1 cellular context compared by ENCODE assay signal in the genomic region with DNA sequence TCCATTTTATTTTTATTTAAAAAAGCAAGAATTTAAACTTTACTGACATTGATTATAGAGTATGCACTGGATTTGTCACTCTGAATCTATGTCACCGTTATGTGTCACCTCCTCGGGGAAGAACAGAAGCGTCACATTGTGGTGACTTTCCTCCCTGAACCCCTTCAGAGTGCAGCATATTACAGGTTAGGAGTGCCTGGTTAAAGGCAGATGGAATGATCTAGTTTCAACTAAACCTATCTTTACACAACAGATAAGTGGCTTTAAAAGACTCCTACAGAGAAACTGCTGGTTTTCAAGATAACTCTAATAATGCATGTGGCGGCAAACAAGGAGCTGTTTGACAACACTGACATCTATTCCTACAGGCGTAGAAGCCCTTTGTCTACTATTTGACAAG.
TF ChIP-seq lines count a peak whose summit lies in the region.

No MANE protein-coding gene starts in this region.

TF ChIP-seq in K562, 482 proteins besides CTCF, POLR2A, EP300 and RAD21 (continued from another document and continues in another):
- no peak for TF ChIP-seq ZNF407 (IDR thresholded peaks at IDR 0.05; ENCODE audit: low read depth)
- TF ChIP-seq DPF2 (IDR thresholded peaks at IDR 0.05) = peak; percentile 90
- TF ChIP-seq, protein P1, sequence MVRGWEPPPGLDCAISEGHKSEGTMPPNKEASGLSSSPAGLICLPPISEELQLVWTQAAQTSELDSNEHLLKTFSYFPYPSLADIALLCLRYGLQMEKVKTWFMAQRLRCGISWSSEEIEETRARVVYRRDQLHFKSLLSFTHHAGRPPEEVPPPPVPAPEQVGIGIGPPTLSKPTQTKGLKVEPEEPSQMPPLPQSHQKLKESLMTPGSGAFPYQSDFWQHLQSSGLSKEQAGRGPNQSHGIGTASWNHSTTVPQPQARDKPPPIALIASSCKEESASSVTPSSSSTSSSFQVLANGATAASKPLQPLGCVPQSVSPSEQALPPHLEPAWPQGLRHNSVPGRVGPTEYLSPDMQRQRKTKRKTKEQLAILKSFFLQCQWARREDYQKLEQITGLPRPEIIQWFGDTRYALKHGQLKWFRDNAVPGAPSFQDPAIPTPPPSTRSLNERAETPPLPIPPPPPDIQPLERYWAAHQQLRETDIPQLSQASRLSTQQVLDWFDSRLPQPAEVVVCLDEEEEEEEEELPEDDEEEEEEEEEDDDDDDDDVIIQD (CRISPR knock-in tag; IDR thresholded peaks at IDR 0.05) = no peak
- no peak for TF ChIP-seq PTBP1 (IDR thresholded peaks at IDR 0.05; ENCODE audit: low read depth, low read length)
- peak; percentile 69 for TF ChIP-seq L3MBTL2 (IDR thresholded peaks at IDR 0.05)
- TF ChIP-seq DACH1 (IDR thresholded peaks at IDR 0.05; ENCODE audit: partially characterized antibody) = peak; percentile 75
- no peak for TF ChIP-seq SIN3B (IDR thresholded peaks at IDR 0.05; ENCODE audit: low read depth)
- no peak for TF ChIP-seq ZNF398 (CRISPR knock-in tag; IDR thresholded peaks at IDR 0.05)
- TF ChIP-seq CEBPB (tag; IDR thresholded peaks at IDR 0.05) = no peak
- no peak for TF ChIP-seq HOXB6 (CRISPR knock-in tag; IDR thresholded peaks at IDR 0.05; ENCODE audit: borderline replicate concordance)
- TF ChIP-seq CEBPG (CRISPR knock-in tag; IDR thresholded peaks at IDR 0.05) = no peak
- TF ChIP-seq CEBPG (tag; conservative IDR thresholded peaks at IDR 0.05 in 1 of 2, IDR thresholded peaks at IDR 0.05 in 1 of 2) = 0 out of 4 replicates have a peak, but pooled peaks of 1 of the 2 experiments have one; percentile 9
- no peak for TF ChIP-seq ETV6 (IDR thresholded peaks at IDR 0.05; ENCODE audit: borderline replicate concordance in 1 of 2, low read depth in 2 of 2, low read length in 1 of 2)
- TF ChIP-seq ETV6 (CRISPR knock-in tag; IDR thresholded peaks at IDR 0.05; ENCODE audit: borderline replicate concordance) = no peak
- peak; percentile 38 for TF ChIP-seq ZFP36 (IDR thresholded peaks at IDR 0.05; ENCODE audit: low read depth, low read length, partially characterized antibody)
- no peak for TF ChIP-seq EHMT2 (IDR thresholded peaks at IDR 0.05)
- no peak for TF ChIP-seq BRD4 (IDR thresholded peaks at IDR 0.05)
- no peak for TF ChIP-seq ZNF184 (CRISPR knock-in tag; IDR thresholded peaks at IDR 0.05)
- no peak for TF ChIP-seq CBX5 (IDR thresholded peaks at IDR 0.05; ENCODE audit: borderline replicate concordance, low read depth)
- TF ChIP-seq, protein P2, sequence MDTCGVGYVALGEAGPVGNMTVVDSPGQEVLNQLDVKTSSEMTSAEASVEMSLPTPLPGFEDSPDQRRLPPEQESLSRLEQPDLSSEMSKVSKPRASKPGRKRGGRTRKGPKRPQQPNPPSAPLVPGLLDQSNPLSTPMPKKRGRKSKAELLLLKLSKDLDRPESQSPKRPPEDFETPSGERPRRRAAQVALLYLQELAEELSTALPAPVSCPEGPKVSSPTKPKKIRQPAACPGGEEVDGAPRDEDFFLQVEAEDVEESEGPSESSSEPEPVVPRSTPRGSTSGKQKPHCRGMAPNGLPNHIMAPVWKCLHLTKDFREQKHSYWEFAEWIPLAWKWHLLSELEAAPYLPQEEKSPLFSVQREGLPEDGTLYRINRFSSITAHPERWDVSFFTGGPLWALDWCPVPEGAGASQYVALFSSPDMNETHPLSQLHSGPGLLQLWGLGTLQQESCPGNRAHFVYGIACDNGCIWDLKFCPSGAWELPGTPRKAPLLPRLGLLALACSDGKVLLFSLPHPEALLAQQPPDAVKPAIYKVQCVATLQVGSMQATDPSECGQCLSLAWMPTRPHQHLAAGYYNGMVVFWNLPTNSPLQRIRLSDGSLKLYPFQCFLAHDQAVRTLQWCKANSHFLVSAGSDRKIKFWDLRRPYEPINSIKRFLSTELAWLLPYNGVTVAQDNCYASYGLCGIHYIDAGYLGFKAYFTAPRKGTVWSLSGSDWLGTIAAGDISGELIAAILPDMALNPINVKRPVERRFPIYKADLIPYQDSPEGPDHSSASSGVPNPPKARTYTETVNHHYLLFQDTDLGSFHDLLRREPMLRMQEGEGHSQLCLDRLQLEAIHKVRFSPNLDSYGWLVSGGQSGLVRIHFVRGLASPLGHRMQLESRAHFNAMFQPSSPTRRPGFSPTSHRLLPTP (IDR thresholded peaks at IDR 0.05; ENCODE audit: borderline replicate concordance, extremely low read depth, insufficient read length) = no peak
- no peak for TF ChIP-seq SPI1 (IDR thresholded peaks at IDR 0.05; ENCODE audit: borderline replicate concordance, low read depth, low read length)
- TF ChIP-seq ZBTB43 (CRISPR knock-in tag; IDR thresholded peaks at IDR 0.05) = no peak
- no peak for TF ChIP-seq MCM5 (IDR thresholded peaks at IDR 0.05; ENCODE audit: low read depth)
- TF ChIP-seq, protein P3, sequence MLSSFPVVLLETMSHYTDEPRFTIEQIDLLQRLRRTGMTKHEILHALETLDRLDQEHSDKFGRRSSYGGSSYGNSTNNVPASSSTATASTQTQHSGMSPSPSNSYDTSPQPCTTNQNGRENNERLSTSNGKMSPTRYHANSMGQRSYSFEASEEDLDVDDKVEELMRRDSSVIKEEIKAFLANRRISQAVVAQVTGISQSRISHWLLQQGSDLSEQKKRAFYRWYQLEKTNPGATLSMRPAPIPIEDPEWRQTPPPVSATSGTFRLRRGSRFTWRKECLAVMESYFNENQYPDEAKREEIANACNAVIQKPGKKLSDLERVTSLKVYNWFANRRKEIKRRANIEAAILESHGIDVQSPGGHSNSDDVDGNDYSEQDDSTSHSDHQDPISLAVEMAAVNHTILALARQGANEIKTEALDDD (IDR thresholded peaks at IDR 0.05) = peak; percentile 99
- no peak for TF ChIP-seq ZNF354B (CRISPR knock-in tag; IDR thresholded peaks at IDR 0.05)
- TF ChIP-seq ETS1 (conservative IDR thresholded peaks at IDR 0.05; ENCODE audit: control insufficient read depth, low read depth, low read length) = no peak
- no peak for TF ChIP-seq PRMT5 (CRISPR knock-in tag; IDR thresholded peaks at IDR 0.05)
- TF ChIP-seq ZBTB34 (CRISPR knock-in tag; IDR thresholded peaks at IDR 0.05) = no peak
- TF ChIP-seq ZNF133 (CRISPR knock-in tag; IDR thresholded peaks at IDR 0.05) = no peak
- peak; percentile 24 for TF ChIP-seq RBBP5 (IDR thresholded peaks at IDR 0.05; ENCODE audit: borderline replicate concordance, insufficient read depth, low read length, poor library complexity, severe bottlenecking)
- no peak for TF ChIP-seq SRF (CRISPR knock-in tag; IDR thresholded peaks at IDR 0.05)
- TF ChIP-seq RCOR1 (IDR thresholded peaks at IDR 0.05; ENCODE audit: borderline replicate concordance in 1 of 2, low read depth in 2 of 2, low read length in 2 of 2) = peak; percentile 13 to 60; a peak in 2 of 4 replicates
- TF ChIP-seq RHOXF2B (CRISPR knock-in tag; conservative IDR thresholded peaks at IDR 0.05) = no peak
- peak; percentile 94 for TF ChIP-seq MTA2 (IDR thresholded peaks at IDR 0.05; ENCODE audit: low read depth)
- no peak; a peak in 1 of 4 replicates for TF ChIP-seq MAZ (CRISPR knock-in tag; conservative IDR thresholded peaks at IDR 0.05 in 1 of 2, IDR thresholded peaks at IDR 0.05 in 1 of 2)
- TF ChIP-seq BCL6 (CRISPR knock-in tag; IDR thresholded peaks at IDR 0.05) = no peak
